ENCODE assay signal across 9 cellular contexts in the genomic region with DNA sequence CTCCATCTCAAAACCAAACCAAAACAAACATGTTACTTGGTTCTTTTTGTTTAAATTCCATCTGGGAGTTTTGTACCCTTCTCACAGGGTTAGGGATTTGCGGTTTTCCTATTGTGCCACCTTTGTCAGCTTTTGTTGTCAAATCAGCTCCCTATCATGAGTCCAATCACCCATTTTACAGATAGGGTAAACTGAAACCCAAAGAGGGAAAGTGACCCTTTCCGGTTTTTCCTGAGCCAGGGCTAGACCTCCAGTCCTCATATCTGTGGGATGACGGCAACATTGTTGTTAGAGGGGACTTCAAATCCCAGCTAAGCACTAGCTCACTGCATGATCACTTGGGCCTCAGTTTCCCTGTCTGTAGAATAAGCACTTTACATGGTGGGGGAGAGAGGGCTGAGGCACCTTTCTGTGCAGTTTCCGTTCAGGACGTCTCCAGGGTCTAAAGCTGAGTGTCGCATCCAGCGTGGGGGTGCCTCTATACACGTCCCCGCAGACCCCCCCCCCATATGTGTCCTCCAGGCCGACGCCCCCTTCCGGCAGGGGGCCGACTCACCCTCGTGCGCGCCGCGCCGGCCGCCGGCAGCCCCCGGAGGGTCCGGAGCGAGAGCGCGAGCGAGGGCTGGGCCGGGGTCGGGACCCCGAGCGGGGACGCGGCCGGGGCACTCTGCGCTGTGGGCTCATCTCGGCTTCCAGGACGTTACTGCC. TPM values are rescaled to one million over a fixed set of nuclear protein-coding genes. Genes with fewer than 3 reads are reported as not detected.
DNase-seq lines count a peak whose midpoint lies in the region; ATAC-seq, FAIRE-seq and TF ChIP-seq lines count a peak whose summit lies in the region.
"Had no signal": no experiment of that assay in that cellular context is flagged by ENCODE, and none has a peak within 500 bp of the region (broad histone marks: within the 10 kb centered on the region; RNA-seq: fewer than 3 reads in every experiment).

No MANE protein-coding gene starts in this region.

- no peaks in the 10 kb centered on the region for H3K36me3 ChIP-seq in GM06990 (ENCODE audit: control insufficient read depth, insufficient read depth, low read length)
- H3K36me3 ChIP-seq in SJSA1 = no peaks in the 10 kb centered on the region
- H3K36me3 ChIP-seq in endothelial cell of umbilical vein (ENCODE audit: control insufficient read depth in 2 of 2, extremely low read depth in 1 of 2, insufficient read depth in 2 of 2, low read length in 2 of 2) = no peaks in the 10 kb centered on the region
- no peaks in the 10 kb centered on the region for H3K36me3 ChIP-seq in ovary

- intact Hi-C loops in endothelial cell of umbilical vein (cut with micrococcal nuclease) = no loop called here
- intact Hi-C loops in ovary (cut with DNase I) = loop anchor here (2.0 to 10.0 kb wide), 5 partner anchors 43 to 97 kb away; partner anchors contain the start of gene NXNL1 (in 1 of the 4)

- H3K4me1 ChIP-seq in SJSA1 (replicated peaks) (peaks cover 19% of the 10 kb centered on the region), endothelial cell of umbilical vein (ENCODE audit: control insufficient read depth, extremely low read depth, insufficient read depth, low read length) (peaks cover 17% of the 10 kb centered on the region), ovary (ENCODE audit: insufficient read depth) (peaks cover 11% of the 10 kb centered on the region)

- H3K36me3 Mint-ChIP-seq in stimulated activated naive B cell treated with anti-CD40 and anti-IgM and Interleukin-4, amounts not matched to agents 10 μg/mL and 1 μg/mL and 100 μg/mL, for 72 hours = peaks cover 0 to 3% of the 10 kb centered on the region in 2 donors

- no peaks in the 10 kb centered on the region for H3K27me3 ChIP-seq in GM06990 (replicated peaks; ENCODE audit: control insufficient read depth, insufficient read depth, low read length)
- H3K27me3 ChIP-seq in SJSA1 (replicated peaks) = peaks cover 4% of the 10 kb centered on the region; the same call in 1 of the 2 replicates
- peaks cover 6% of the 10 kb centered on the region in 2 experiments for H3K27me3 ChIP-seq in endothelial cell of umbilical vein (ENCODE audit: control insufficient read depth in 2 of 2, insufficient read depth in 2 of 2, low read length in 2 of 2)
- no peaks in the 10 kb centered on the region for H3K27me3 ChIP-seq in ovary

- CTCF ChIA-PET in endothelial cell of umbilical vein (lab: Charles Lee) = interaction anchor here (0.7 to 8.6 kb wide), 10 partner anchors 9 to 58 kb away, joined by 3 to 180 read pairs (median 4); partner anchors contain the start of genes ANO8, BST2, PLVAP and TMEM221

- no TSS peak for BruUV-seq in endothelial cell of umbilical vein (replicated peaks; lab: Mats Ljungman, UMichigan)

- H3K9me3 Mint-ChIP-seq in stimulated activated naive B cell treated with anti-CD40 and anti-IgM and Interleukin-4, amounts not matched to agents 10 μg/mL and 1 μg/mL and 100 μg/mL, for 72 hours = peaks cover 0 to 1% of the 10 kb centered on the region in 2 donors

- POLR2A ChIA-PET in endothelial cell of umbilical vein (lab: Charles Lee) = no interaction called here

- H3K27ac ChIP-seq in SJSA1 (no peak overlapping the region), endothelial cell of umbilical vein (ENCODE audit: insufficient read depth, low read depth, low read length) (no peak overlapping the region), ovary (no peak overlapping the region)

- H3K4me1 Mint-ChIP-seq in stimulated activated naive B cell treated with anti-CD40 and anti-IgM and Interleukin-4, amounts not matched to agents 10 μg/mL and 1 μg/mL and 100 μg/mL, for 72 hours = peaks cover 18 to 24% of the 10 kb centered on the region in 2 donors

- TF ChIP-seq CTCF in GM06990 (IDR thresholded peaks at IDR 0.05; ENCODE audit: insufficient read depth, low read length, poor library complexity, severe bottlenecking) = peak; percentile 5
- TF ChIP-seq CTCF in endothelial cell of umbilical vein (IDR thresholded peaks at IDR 0.05; ENCODE audit: extremely low read depth in 1 of 2, insufficient read depth in 1 of 2, low read depth in 1 of 2, low read length in 2 of 2) = peak in 1 of 2 donors; percentile 13
- TF ChIP-seq CTCF in ovary (IDR thresholded peaks at IDR 0.05) = peak in 2 of 3 donors; percentile 12 to 22

- dilution Hi-C loops in endothelial cell of umbilical vein (cut with MboI; ENCODE audit: extremely low pct_ligation_motif_present, low sequenced_read_pairs) = no loop called here

- no peak for FAIRE-seq in endothelial cell of umbilical vein (lab: Jason Lieb, UNC)
- FAIRE-seq: endometrium had no signal

- H3K79me2 ChIP-seq in endothelial cell of umbilical vein (ENCODE audit: control insufficient read depth, insufficient read depth, low read length) = no peaks in the 10 kb centered on the region

- H3K4me3 Mint-ChIP-seq in stimulated activated naive B cell treated with anti-CD40 and anti-IgM and Interleukin-4, amounts not matched to agents 10 μg/mL and 1 μg/mL and 100 μg/mL, for 72 hours = peak overlapping the region in 1 of 2 donors; percentile 93

- no peak for ATAC-seq in HG02763 (IDR thresholded peaks at IDR 0.05; ENCODE audit: unreplicated experiment)
- no peak for ATAC-seq in stimulated activated naive B cell treated with anti-CD40 and anti-IgM and Interleukin-4, amounts not matched to agents 10 μg/mL and 1 μg/mL and 100 μg/mL, for 72 hours (replicated peaks)

- peak overlapping the region; percentile 78 for H3K4me2 ChIP-seq in endothelial cell of umbilical vein (ENCODE audit: insufficient read depth, low read length)

- H3K4me3 ChIP-seq in GM06990 (replicated peaks; ENCODE audit: low read depth, low read length) (peak overlapping the region; percentile 53), SJSA1 (peak overlapping the region; percentile 34), endothelial cell of umbilical vein (replicated peaks in 1 of 3; ENCODE audit: insufficient read depth in 1 of 3, low read depth in 1 of 3, low read length in 3 of 3) (peak overlapping the region in 2 of 3 experiments; percentile 41 to 53), ovary (peak overlapping the region; percentile 54)

- TF ChIP-seq POLR2A in endothelial cell of umbilical vein (IDR thresholded peaks at IDR 0.05; ENCODE audit: low read depth, low read length) = no peak
- TF ChIP-seq POLR2A in ovary (IDR thresholded peaks at IDR 0.05) = no peak

- TF ChIP-seq EP300 in ovary (IDR thresholded peaks at IDR 0.05) = no peak

- H4K20me1 ChIP-seq in endothelial cell of umbilical vein (replicated peaks; ENCODE audit: control insufficient read depth, extremely low read depth, insufficient read depth, low read length) = no peaks in the 10 kb centered on the region

- no peaks in the 10 kb centered on the region for H3K9me1 ChIP-seq in endothelial cell of umbilical vein (replicated peaks; ENCODE audit: control insufficient read depth, extremely low read depth, insufficient read depth, low read length)

- H3K9me3 ChIP-seq in SJSA1 (replicated peaks) (peaks cover 3% of the 10 kb centered on the region; the same call in 1 of the 2 replicates), endothelial cell of umbilical vein (replicated peaks; ENCODE audit: control insufficient read depth, insufficient read depth, low read length) (no peaks in the 10 kb centered on the region), ovary (no peaks in the 10 kb centered on the region)

- no peak for DNase-seq in GM06990 (ENCODE audit: extremely low read depth, insufficient read length)
- DNase-seq in SJSA1 (ENCODE audit: low read depth in 1 of 2, low spot score in 2 of 2) = no peak
- DNase-seq in endothelial cell of umbilical vein (ENCODE audit: low read depth, low spot score) = no peak
- DNase-seq in ovary = peak in 2 of 5 donors; percentile 53 to 63
- no peak for DNase-seq in AG08395 (ENCODE audit: low spot score)
- DNase-seq in T1000 (lab: John Stamatoyannopoulos, UW) = no peak
- no peak for DNase-seq in stimulated activated naive B cell treated with anti-CD40 and anti-IgM and Interleukin-4, amounts not matched to agents 10 μg/mL and 1 μg/mL and 100 μg/mL, for 72 hours

- no peak overlapping the region for H3K9ac ChIP-seq in endothelial cell of umbilical vein (replicated peaks; ENCODE audit: extremely low read depth, insufficient read depth, low read length)

- H3K27ac Mint-ChIP-seq in stimulated activated naive B cell treated with anti-CD40 and anti-IgM and Interleukin-4, amounts not matched to agents 10 μg/mL and 1 μg/mL and 100 μg/mL, for 72 hours = no peak overlapping the region

- H2AFZ ChIP-seq in endothelial cell of umbilical vein (ENCODE audit: low read depth, low read length) = peak overlapping the region; percentile 86

- peaks cover 4 to 6% of the 10 kb centered on the region in 2 donors for H3K27me3 Mint-ChIP-seq in stimulated activated naive B cell treated with anti-CD40 and anti-IgM and Interleukin-4, amounts not matched to agents 10 μg/mL and 1 μg/mL and 100 μg/mL, for 72 hours

- 6 to 15% (median 9%) methylated on average over 15 to 37 of the region's 37 CpGs for WGBS in ovary, 3 donors

RNA-seq across cellular contexts. Expression of gene CCDC194, which starts 3.9 kb away (rescaled TPM):
- total RNA-seq in SJSA1 (2014; rRNA removed; shearing (Covaris generic)) = not detected in 2 replicates
- not detected in 2 replicates for total RNA-seq in endothelial cell of umbilical vein
- polyA plus RNA-seq in endothelial cell of umbilical vein = 0.11 and 0.12 TPM in 2 replicates
- 0.11 TPM in 1 of 2 replicates, not detected in the other for polyA plus RNA-seq in endothelial cell of umbilical vein (2011; cell fraction: cytosol; rRNA removed)
- 0.91 and 1.1 TPM in 2 replicates for polyA plus RNA-seq in endothelial cell of umbilical vein (2011; cell fraction: nucleus; rRNA removed)
- polyA plus RNA-seq in endothelial cell of umbilical vein (2012) = 0.34 and 0.36 TPM in 2 replicates
- 0.46 TPM in 1 of 2 replicates, not detected in the other for polyA minus RNA-seq in endothelial cell of umbilical vein
- not detected for polyA minus RNA-seq in endothelial cell of umbilical vein (2011; cell fraction: cytosol; rRNA and poly(A)+ RNA removed)
- polyA minus RNA-seq in endothelial cell of umbilical vein (2011; cell fraction: nucleus; rRNA and poly(A)+ RNA removed) = 0.58 TPM in 1 of 2 replicates, not detected in the other
- total RNA-seq in ovary = 10 to 100 TPM in 1 of 7 donors, 1 to 10 TPM in 5, under 1 TPM in 1; 0.69 to 13.6 (median 6.1) TPM
- polyA plus RNA-seq in ovary = 1 to 10 TPM; 1.2 to 1.8 TPM

RNA-seq across cellular contexts. Expression of gene PLVAP, which starts 13.0 kb away (rescaled TPM):
- not detected in 2 replicates for total RNA-seq in SJSA1 (2014; rRNA removed; shearing (Covaris generic))
- 5.7 and 11.1 TPM in 2 replicates for total RNA-seq in endothelial cell of umbilical vein
- polyA plus RNA-seq in endothelial cell of umbilical vein = 16.9 and 19.9 TPM in 2 replicates
- polyA plus RNA-seq in endothelial cell of umbilical vein (2011; cell fraction: cytosol; rRNA removed) = 9.7 and 12.9 TPM in 2 replicates
- polyA plus RNA-seq in endothelial cell of umbilical vein (2011; cell fraction: nucleus; rRNA removed) = 5.5 and 6.7 TPM in 2 replicates
- polyA plus RNA-seq in endothelial cell of umbilical vein (2012) = 1.5 and 1.6 TPM in 2 replicates
- 10.7 and 12.5 TPM in 2 replicates for polyA minus RNA-seq in endothelial cell of umbilical vein
- not detected for polyA minus RNA-seq in endothelial cell of umbilical vein (2011; cell fraction: cytosol; rRNA and poly(A)+ RNA removed)
- 3.4 and 6.1 TPM in 2 replicates for polyA minus RNA-seq in endothelial cell of umbilical vein (2011; cell fraction: nucleus; rRNA and poly(A)+ RNA removed)
- 10 to 100 TPM in 2 of 7 donors, 1 to 10 TPM in 5; 2.0 to 22.7 (median 8.3) TPM for total RNA-seq in ovary
- 10 to 100 TPM in 1 of 2 donors, 1 to 10 TPM in 1; 2.7 to 15.0 TPM for polyA plus RNA-seq in ovary

RNA-seq across cellular contexts. Expression of gene BST2, which starts 15.3 kb away (rescaled TPM):
- total RNA-seq in SJSA1 (2014; rRNA removed; shearing (Covaris generic)) = 0.45 and 3.8 TPM in 2 replicates
- total RNA-seq in endothelial cell of umbilical vein (20.7 and 21.2 TPM in 2 replicates), ovary (100 to 1,000 TPM; 400 to 715 (median 557) TPM)
- polyA plus RNA-seq in endothelial cell of umbilical vein (145 and 146 TPM in 2 replicates), ovary (100 to 1,000 TPM; 207 to 760 TPM)
- polyA plus RNA-seq in endothelial cell of umbilical vein (2011; cell fraction: cytosol; rRNA removed) = 143 and 161 TPM in 2 replicates
- polyA plus RNA-seq in endothelial cell of umbilical vein (2011; cell fraction: nucleus; rRNA removed) = 45.3 and 52.9 TPM in 2 replicates
- 84.7 and 155 TPM in 2 replicates for polyA plus RNA-seq in endothelial cell of umbilical vein (2012)
- polyA minus RNA-seq in endothelial cell of umbilical vein = 39.7 and 41.2 TPM in 2 replicates
- polyA minus RNA-seq in endothelial cell of umbilical vein (2011; cell fraction: cytosol; rRNA and poly(A)+ RNA removed) = 168 TPM
- polyA minus RNA-seq in endothelial cell of umbilical vein (2011; cell fraction: nucleus; rRNA and poly(A)+ RNA removed) = 5.7 and 13.0 TPM in 2 replicates

RNA-seq across cellular contexts. Expression of gene MVB12A, which starts 29.7 kb away (rescaled TPM):
- 58.5 and 67.9 TPM in 2 replicates for total RNA-seq in SJSA1 (2014; rRNA removed; shearing (Covaris generic))
- total RNA-seq in endothelial cell of umbilical vein (58.1 and 63.3 TPM in 2 replicates), ovary (10 to 100 TPM; 54.4 to 90.4 (median 81.4) TPM)
- polyA plus RNA-seq in endothelial cell of umbilical vein (88.8 and 109 TPM in 2 replicates), ovary (10 to 100 TPM in 1 of 2 donors, 1 to 10 TPM in 1; 7.6 to 77.8 TPM)
- 46.9 and 68.5 TPM in 2 replicates for polyA plus RNA-seq in endothelial cell of umbilical vein (2011; cell fraction: cytosol; rRNA removed)
- polyA plus RNA-seq in endothelial cell of umbilical vein (2011; cell fraction: nucleus; rRNA removed) = 55.0 and 67.6 TPM in 2 replicates
- 29.3 and 44.5 TPM in 2 replicates for polyA plus RNA-seq in endothelial cell of umbilical vein (2012)
- 25.8 and 26.0 TPM in 2 replicates for polyA minus RNA-seq in endothelial cell of umbilical vein
- polyA minus RNA-seq in endothelial cell of umbilical vein (2011; cell fraction: cytosol; rRNA and poly(A)+ RNA removed) = 34.8 TPM
- 15.8 and 20.5 TPM in 2 replicates for polyA minus RNA-seq in endothelial cell of umbilical vein (2011; cell fraction: nucleus; rRNA and poly(A)+ RNA removed)

RNA-seq across cellular contexts. Expression of gene GTPBP3, which starts 52.8 kb away (rescaled TPM):
- total RNA-seq in SJSA1 (2014; rRNA removed; shearing (Covaris generic)) = 19.5 and 31.6 TPM in 2 replicates
- total RNA-seq in endothelial cell of umbilical vein (28.1 and 34.7 TPM in 2 replicates), ovary (10 to 100 TPM; 11.4 to 22.9 (median 18.2) TPM)
- polyA plus RNA-seq in endothelial cell of umbilical vein (12.7 and 15.4 TPM in 2 replicates), ovary (10 to 100 TPM in 1 of 2 donors, 1 to 10 TPM in 1; 4.5 to 11.6 TPM)
- polyA plus RNA-seq in endothelial cell of umbilical vein (2011; cell fraction: cytosol; rRNA removed) = 8.9 and 10.7 TPM in 2 replicates
- polyA plus RNA-seq in endothelial cell of umbilical vein (2011; cell fraction: nucleus; rRNA removed) = 36.9 and 38.8 TPM in 2 replicates
- 11.6 and 12.1 TPM in 2 replicates for polyA plus RNA-seq in endothelial cell of umbilical vein (2012)
- polyA minus RNA-seq in endothelial cell of umbilical vein = 6.9 and 7.3 TPM in 2 replicates
- polyA minus RNA-seq in endothelial cell of umbilical vein (2011; cell fraction: cytosol; rRNA and poly(A)+ RNA removed) = 40.6 TPM
- polyA minus RNA-seq in endothelial cell of umbilical vein (2011; cell fraction: nucleus; rRNA and poly(A)+ RNA removed) = 10.6 and 18.5 TPM in 2 replicates

Comparison
In these comparisons a context has a peak if more than half of its experiments do, and no peak if none do; other contexts are left out.
1. RNA of gene BST2, which starts 15.3 kb away (total RNA-seq): 400 to 715 TPM in ovary; 20.7 to 21.2 TPM in endothelial cell of umbilical vein and 0.45 to 3.8 TPM in SJSA1; every median in the first group is over 10 times any median in the second.
2. Peak in every context shown above with its lines, with median percentiles within 50 percentile points of each other: H3K4me3 ChIP-seq.